Comparison of ENCODE assay signal across 8 cellular contexts in genomic region chr19:49869484-49870308, GRCh38. TPM values are rescaled to one million over a fixed set of nuclear protein-coding genes. Genes with fewer than 3 reads are reported as not detected.
A peak's percentile ranks its signal among the peaks of the same experiment; 100 is the strongest.
DNase-seq lines count a peak whose midpoint lies in the region; ATAC-seq, FAIRE-seq and TF ChIP-seq lines count a peak whose summit lies in the region.

No MANE protein-coding gene starts in this region.

- POLR2A ChIA-PET in AG04450 (lab: Yijun Ruan, JAX), result interaction anchor here (0.6 to 1.6 kb wide), 11 partner anchors 7 to 229 kb away, joined by 3 to 13 read pairs (median 3); partner anchors contain the start of genes AKT1S1, ATF5, FUZ and NUP62

- peak overlapping the region; percentile 80 for H3K27ac ChIP-seq in AG04450 (ENCODE audit: low read depth, low read length)
- H3K27ac ChIP-seq in skin epidermis, result peak overlapping the region; percentile 52 to 99 (median 93)

- TF ChIP-seq CTCF in AG04450 (IDR thresholded peaks at IDR 0.05; ENCODE audit: low read depth, low read length), result no peak
- TF ChIP-seq CTCF in WI38 (IDR thresholded peaks at IDR 0.05; ENCODE audit: low read depth, low read length), result no peak
- TF ChIP-seq CTCF in bronchial epithelial cell (IDR thresholded peaks at IDR 0.05; ENCODE audit: insufficient read depth, low read length, severe bottlenecking), result no peak

- peak; percentile 62 for ATAC-seq in GM18907 (IDR thresholded peaks at IDR 0.05; ENCODE audit: unreplicated experiment)
- peak; percentile 58 for ATAC-seq in HG03139 (IDR thresholded peaks at IDR 0.05; ENCODE audit: unreplicated experiment)

- peaks cover 14% of the 10 kb centered on the region for H3K36me3 ChIP-seq in bronchial epithelial cell (ENCODE audit: control insufficient read depth, insufficient read depth, low read length)

- FAIRE-seq in bronchial epithelial cell (lab: Jason Lieb, UNC), result peak; percentile 85

- CTCF ChIA-PET in AG04450 (lab: Charles Lee), result interaction anchor here (0.8 kb wide), 1 partner anchor 299 kb away, joined by 3 read pairs; no protein-coding TSS in a partner anchor

- DNase-seq in AG04450 (ENCODE audit: low read depth, low spot score) (peak; percentile 100), NCI-H2227 (lab: John Stamatoyannopoulos, UW; ENCODE audit: unreplicated experiment) (peak; percentile 98), bronchial epithelial cell (ENCODE audit: low read depth) (peak; percentile 100), iPS-NIHi11 (ENCODE audit: low spot score) (peak; percentile 82)

- H3K4me3 ChIP-seq in AG04450 (ENCODE audit: low read depth, low read length) (peak overlapping the region; percentile 62), WI38 (ENCODE audit: low read depth, low read length) (peak overlapping the region; percentile 49), bronchial epithelial cell (ENCODE audit: low read depth, low read length) (peak overlapping the region; percentile 45), skin epidermis (peak overlapping the region; percentile 36 to 55 (median 48))

- H3K27me3 ChIP-seq in AG04450 (ENCODE audit: control insufficient read depth, insufficient read depth, low read length) (no peaks in the 10 kb centered on the region), bronchial epithelial cell (ENCODE audit: control insufficient read depth, insufficient read depth, low read length) (no peaks in the 10 kb centered on the region)

- H3K9me3 ChIP-seq in AG04450 (ENCODE audit: control insufficient read depth, insufficient read depth, low read length), result no peaks in the 10 kb centered on the region; the same call in 1 of the 2 replicates

RNA-seq across cellular contexts. Expression of gene PNKP, which starts 2.3 kb away (rescaled TPM):
- polyA plus RNA-seq in AG04450 (2011; rRNA removed), result 13.0 and 13.1 TPM in 2 replicates
- 12.2 and 17.3 TPM in 2 replicates for polyA minus RNA-seq in AG04450 (2011; rRNA and poly(A)+ RNA removed)
- 26.8 and 37.9 TPM in 2 replicates for total RNA-seq in bronchial epithelial cell

RNA-seq across cellular contexts. Expression of gene AKT1S1, which starts 7.5 kb away (rescaled TPM):
- 27.5 and 33.1 TPM in 2 replicates for polyA plus RNA-seq in AG04450 (2011; rRNA removed)
- polyA minus RNA-seq in AG04450 (2011; rRNA and poly(A)+ RNA removed), result 20.7 and 22.4 TPM in 2 replicates
- 3.7 and 7.4 TPM in 2 replicates for total RNA-seq in bronchial epithelial cell

RNA-seq across cellular contexts. Expression of gene TBC1D17, which starts 7.8 kb away (rescaled TPM):
- 15.6 and 23.0 TPM in 2 replicates for polyA plus RNA-seq in AG04450 (2011; rRNA removed)
- 24.6 and 29.6 TPM in 2 replicates for polyA minus RNA-seq in AG04450 (2011; rRNA and poly(A)+ RNA removed)
- 2.1 and 3.1 TPM in 2 replicates for total RNA-seq in bronchial epithelial cell

RNA-seq across cellular contexts. Expression of gene PTOV1, which starts 18.7 kb away (rescaled TPM):
- 37.6 and 58.5 TPM in 2 replicates for polyA plus RNA-seq in AG04450 (2011; rRNA removed)
- polyA minus RNA-seq in AG04450 (2011; rRNA and poly(A)+ RNA removed), result 69.9 and 97.7 TPM in 2 replicates
- total RNA-seq in bronchial epithelial cell, result 20.5 and 23.6 TPM in 2 replicates

RNA-seq across cellular contexts. Expression of gene IL4I1, which starts 27.0 kb away (rescaled TPM):
- polyA plus RNA-seq in AG04450 (2011; rRNA removed), result 0.30 and 0.92 TPM in 2 replicates
- polyA minus RNA-seq in AG04450 (2011; rRNA and poly(A)+ RNA removed), result 0.30 and 1.1 TPM in 2 replicates
- under 0.01 and 0.26 TPM in 2 replicates for total RNA-seq in bronchial epithelial cell

Comparison
In these comparisons a context has a peak if more than half of its experiments do, and no peak if none do; other contexts are left out.
1. Peak in every context shown above with its lines: DNase-seq, ATAC-seq, H3K4me3 ChIP-seq and H3K27ac ChIP-seq.